ENCODE assay signal across 18 cellular contexts in the genomic region with DNA sequence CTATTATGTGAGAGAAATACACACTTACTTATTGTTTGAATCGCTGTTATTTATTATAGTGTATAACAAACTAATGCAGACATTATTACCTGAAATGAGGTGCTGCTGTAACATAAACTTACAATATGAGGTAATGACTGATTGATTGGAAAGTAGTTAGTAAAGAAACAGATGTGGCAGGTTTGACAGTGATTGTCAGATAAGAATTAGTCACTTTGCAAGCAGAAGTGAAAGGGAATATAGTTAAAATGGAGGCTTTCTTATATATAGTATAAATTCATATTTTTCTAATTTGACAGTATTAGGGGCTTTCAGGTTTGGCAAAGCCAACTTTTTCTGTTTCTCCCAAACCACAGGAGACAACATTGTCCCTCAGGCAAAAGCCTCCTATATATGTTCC. TPM values are rescaled to one million over a fixed set of nuclear protein-coding genes. Genes with fewer than 3 reads are reported as not detected.
DNase-seq lines count a peak whose midpoint lies in the region; ATAC-seq and TF ChIP-seq lines count a peak whose summit lies in the region.
"Had no signal": no experiment of that assay in that cellular context is flagged by ENCODE, and none has a peak within 500 bp of the region (broad histone marks: within the 10 kb centered on the region; RNA-seq: fewer than 3 reads in every experiment).

No MANE protein-coding gene starts in this region.

- peak overlapping the region; percentile 85; the same call in 1 of the 2 replicates for H3K27ac ChIP-seq in SK-N-MC
- H3K27ac ChIP-seq in spleen = no peak overlapping the region
- H3K27ac ChIP-seq: BLaER1 treated with 17β-estradiol and CSF1 and Interleukin-3, amounts not matched to agents 10 nM and 100 nM had no signal

- TF ChIP-seq POLR2A in GM18505 (IDR thresholded peaks at IDR 0.05; ENCODE audit: borderline replicate concordance, extremely low read depth, insufficient read depth, insufficient read length) (no peak), spleen (IDR thresholded peaks at IDR 0.05) (no peak)

- CTCF ChIA-PET in activated CD4-positive, alpha-beta memory T cell treated with anti-CD3 and anti-CD28 coated beads for 36 hours (lab: Charles Lee) = no interaction called here
- CTCF ChIA-PET in activated CD4-positive, alpha-beta memory T cell treated with anti-CD3 and anti-CD28 coated beads, Interleukin-2, amount 10 ng/mL, durations not matched to agents 7 days and 5 days (lab: Charles Lee) = no interaction called here
- CTCF ChIA-PET in GM10248 (lab: Yijun Ruan, JAX) = interaction anchor here (0.7 to 2.8 kb wide), 4 partner anchors 9 to 52 kb away, joined by 3 to 10 read pairs (median 4); no protein-coding TSS in a partner anchor

- H3K36me3 ChIP-seq in SK-N-MC (ENCODE audit: insufficient read depth, low read length) (peaks cover 10% of the 10 kb centered on the region), spleen (no peaks in the 10 kb centered on the region)

- no peaks in the 10 kb centered on the region for H3K36me3 Mint-ChIP-seq in activated CD4-positive, alpha-beta memory T cell treated with anti-CD3 and anti-CD28 coated beads for 36 hours
- no peaks in the 10 kb centered on the region for H3K36me3 Mint-ChIP-seq in activated CD4-positive, alpha-beta memory T cell treated with anti-CD3 and anti-CD28 coated beads, Interleukin-2, amount 10 ng/mL, durations not matched to agents 7 days and 5 days (ENCODE audit: low read depth)

- no peak overlapping the region for H3K9ac ChIP-seq in SK-N-MC (ENCODE audit: insufficient read length)
- H3K9ac ChIP-seq: BLaER1 treated with 17β-estradiol and CSF1 and Interleukin-3, amounts not matched to agents 10 nM and 100 nM had no signal

- H3K4me3 ChIP-seq in SK-N-MC = no peak overlapping the region
- H3K4me3 ChIP-seq in spleen = no peak overlapping the region
- H3K4me3 ChIP-seq: BLaER1 treated with 17β-estradiol and CSF1 and Interleukin-3, amounts not matched to agents 10 nM and 100 nM had no signal

- no peaks in the 10 kb centered on the region for H3K27me3 ChIP-seq in spleen (replicated peaks in 1 of 7)
- H3K27me3 ChIP-seq: BLaER1 treated with 17β-estradiol and CSF1 and Interleukin-3, amounts not matched to agents 10 nM and 100 nM had no signal

- H3K27me3 Mint-ChIP-seq in activated CD4-positive, alpha-beta memory T cell treated with anti-CD3 and anti-CD28 coated beads for 36 hours = peaks cover 2% of the 10 kb centered on the region
- H3K27me3 Mint-ChIP-seq in activated CD4-positive, alpha-beta memory T cell treated with anti-CD3 and anti-CD28 coated beads, Interleukin-2, amount 10 ng/mL, durations not matched to agents 7 days and 5 days = peaks cover 9% of the 10 kb centered on the region

- no peaks in the 10 kb centered on the region for H3K4me1 ChIP-seq in spleen

- POLR2A ChIA-PET in activated CD4-positive, alpha-beta memory T cell treated with anti-CD3 and anti-CD28 coated beads for 36 hours (lab: Charles Lee) = no interaction called here
- POLR2A ChIA-PET in activated CD4-positive, alpha-beta memory T cell treated with anti-CD3 and anti-CD28 coated beads, Interleukin-2, amount 10 ng/mL, durations not matched to agents 7 days and 5 days (lab: Charles Lee) = no interaction called here
- POLR2A ChIA-PET in GM10248 (lab: Yijun Ruan, JAX) = no interaction called here

- ATAC-seq in GM18505 (IDR thresholded peaks at IDR 0.05; ENCODE audit: unreplicated experiment) = peak; percentile 41
- peak; percentile 32 for ATAC-seq in HG02884 (IDR thresholded peaks at IDR 0.05; ENCODE audit: unreplicated experiment)

- H3K4me1 Mint-ChIP-seq in activated CD4-positive, alpha-beta memory T cell treated with anti-CD3 and anti-CD28 coated beads for 36 hours (ENCODE audit: low read depth) = peaks cover 27% of the 10 kb centered on the region
- H3K4me1 Mint-ChIP-seq in activated CD4-positive, alpha-beta memory T cell treated with anti-CD3 and anti-CD28 coated beads, Interleukin-2, amount 10 ng/mL, durations not matched to agents 7 days and 5 days = peaks cover 8% of the 10 kb centered on the region

- H3K27ac Mint-ChIP-seq in activated CD4-positive, alpha-beta memory T cell treated with anti-CD3 and anti-CD28 coated beads for 36 hours = peak overlapping the region; percentile 59
- no peak overlapping the region for H3K27ac Mint-ChIP-seq in activated CD4-positive, alpha-beta memory T cell treated with anti-CD3 and anti-CD28 coated beads, Interleukin-2, amount 10 ng/mL, durations not matched to agents 7 days and 5 days

- TF ChIP-seq CTCF in GM10248 (IDR thresholded peaks at IDR 0.05; ENCODE audit: control extremely low read depth, extremely low read depth, low read depth, missing control alignments) (no peak), spleen (IDR thresholded peaks at IDR 0.05 in 8 of 11, conservative IDR thresholded peaks at IDR 0.05 in 3 of 11) (no peak)

- WGBS in spleen, 5 donors = 60 to 97% (median 95%) methylated on average over 1 of the region's 1 CpG

- H3K4me3 Mint-ChIP-seq in activated CD4-positive, alpha-beta memory T cell treated with anti-CD3 and anti-CD28 coated beads for 36 hours = no peak overlapping the region
- H3K4me3 Mint-ChIP-seq in activated CD4-positive, alpha-beta memory T cell treated with anti-CD3 and anti-CD28 coated beads, Interleukin-2, amount 10 ng/mL, durations not matched to agents 7 days and 5 days = no peak overlapping the region

- H3K9me3 Mint-ChIP-seq in activated CD4-positive, alpha-beta memory T cell treated with anti-CD3 and anti-CD28 coated beads for 36 hours = no peaks in the 10 kb centered on the region
- no peaks in the 10 kb centered on the region for H3K9me3 Mint-ChIP-seq in activated CD4-positive, alpha-beta memory T cell treated with anti-CD3 and anti-CD28 coated beads, Interleukin-2, amount 10 ng/mL, durations not matched to agents 7 days and 5 days

- intact Hi-C loops in activated CD4-positive, alpha-beta memory T cell treated with anti-CD3 and anti-CD28 coated beads for 36 hours (cut with micrococcal nuclease) = loop anchor here (5.0 kb wide), 1 partner anchor 56 kb away; no protein-coding TSS in a partner anchor
- intact Hi-C loops in spleen (cut with DNase I; ENCODE audit: low total_unique reads) = no loop called here

- no peak for DNase-seq in activated CD4-positive, alpha-beta memory T cell treated with anti-CD3 and anti-CD28 coated beads for 36 hours
- no peak for DNase-seq in activated CD4-positive, alpha-beta memory T cell treated with anti-CD3 and anti-CD28 coated beads, Interleukin-2, amount 10 ng/mL, durations not matched to agents 7 days and 5 days
- DNase-seq in SK-N-MC (ENCODE audit: low read depth, low spot score) = no peak
- DNase-seq in GM10248 (ENCODE audit: extremely low spot score) = no peak
- DNase-seq in NCI-H128 (lab: John Stamatoyannopoulos, UW; ENCODE audit: unreplicated experiment) = no peak
- DNase-seq in spleen = no peak
- DNase-seq: HCEC 1CT, IMR-90, Kasumi-1, MV-4-11, NCI-H1436, NCI-H2029 treated with DMSO at 0.1 percent for 48 hours, NCI-H510A treated with DMSO at 0.1 percent for 48 hours, SHP77 had no signal

- H3K9me3 ChIP-seq in SK-N-MC (ENCODE audit: low read depth, low read length) (no peaks in the 10 kb centered on the region), spleen (no peaks in the 10 kb centered on the region)
- H3K9me3 ChIP-seq: BLaER1 treated with 17β-estradiol and CSF1 and Interleukin-3, amounts not matched to agents 10 nM and 100 nM had no signal

RNA-seq across cellular contexts. Expression of gene MIR17HG, which starts 20.6 kb away (rescaled TPM):
- total RNA-seq in activated CD4-positive, alpha-beta memory T cell treated with anti-CD3 and anti-CD28 coated beads for 36 hours = 10 to 100 TPM; 19.5 to 22.0 TPM
- total RNA-seq in activated CD4-positive, alpha-beta memory T cell treated with anti-CD3 and anti-CD28 coated beads, Interleukin-2, amount 10 ng/mL, durations not matched to agents 7 days and 5 days = 1 to 10 TPM; 6.7 to 7.7 TPM
- 10 to 100 TPM in 1 of 7 donors, 1 to 10 TPM in 6; 5.0 to 15.0 (median 7.1) TPM for total RNA-seq in spleen
- 1 to 10 TPM; 3.7 to 6.1 (median 6.0) TPM for polyA plus RNA-seq in spleen

RNA-seq across cellular contexts. Expression of gene GPC5, which starts 30.3 kb away (rescaled TPM):
- under 1 TPM; 0.17 to 0.29 TPM for total RNA-seq in activated CD4-positive, alpha-beta memory T cell treated with anti-CD3 and anti-CD28 coated beads for 36 hours
- total RNA-seq in activated CD4-positive, alpha-beta memory T cell treated with anti-CD3 and anti-CD28 coated beads, Interleukin-2, amount 10 ng/mL, durations not matched to agents 7 days and 5 days = not detected
- total RNA-seq in spleen = under 1 TPM in 6 of 7 donors, not detected in 1; 0.17 to 0.83 (median 0.26) TPM
- under 1 TPM in 1 of 3 donors, not detected in 2; 0.04 TPM for polyA plus RNA-seq in spleen
- total RNA-seq: A172 had no signal
